ENCODE assay signal across 1 cellular context in the genomic region with DNA sequence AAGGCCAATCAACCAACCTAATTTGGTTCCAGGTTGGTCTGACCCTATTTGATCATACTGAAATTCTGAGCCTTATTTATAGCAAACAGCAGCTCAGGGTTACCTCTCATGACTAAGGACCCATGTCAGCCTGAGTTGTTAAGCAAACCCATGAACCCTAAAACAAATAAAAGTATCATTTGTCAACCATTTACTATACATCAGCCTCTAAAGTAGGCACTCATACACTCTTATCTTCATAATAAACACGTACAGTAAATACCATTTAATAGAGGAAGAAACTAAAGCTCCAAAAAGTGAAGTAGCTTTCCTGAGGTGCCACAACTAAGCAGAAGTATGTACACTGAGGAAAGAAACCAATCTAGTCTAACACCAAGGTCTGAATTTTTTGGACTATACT.
A peak's percentile ranks its signal among the peaks of the same experiment; 100 is the strongest.
TF ChIP-seq lines count a peak whose summit lies in the region.

No MANE protein-coding gene starts in this region.

TF ChIP-seq in HepG2, 621 proteins besides CTCF, POLR2A, EP300 and RAD21:
- no peak for TF ChIP-seq KDM3A (CRISPR knock-in tag; IDR thresholded peaks at IDR 0.05; ENCODE audit: low read depth)
- TF ChIP-seq, protein P1, sequence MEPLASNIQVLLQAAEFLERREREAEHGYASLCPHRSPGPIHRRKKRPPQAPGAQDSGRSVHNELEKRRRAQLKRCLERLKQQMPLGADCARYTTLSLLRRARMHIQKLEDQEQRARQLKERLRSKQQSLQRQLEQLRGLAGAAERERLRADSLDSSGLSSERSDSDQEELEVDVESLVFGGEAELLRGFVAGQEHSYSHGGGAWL (CRISPR knock-in tag; IDR thresholded peaks at IDR 0.05) = no peak
- TF ChIP-seq, protein P2, sequence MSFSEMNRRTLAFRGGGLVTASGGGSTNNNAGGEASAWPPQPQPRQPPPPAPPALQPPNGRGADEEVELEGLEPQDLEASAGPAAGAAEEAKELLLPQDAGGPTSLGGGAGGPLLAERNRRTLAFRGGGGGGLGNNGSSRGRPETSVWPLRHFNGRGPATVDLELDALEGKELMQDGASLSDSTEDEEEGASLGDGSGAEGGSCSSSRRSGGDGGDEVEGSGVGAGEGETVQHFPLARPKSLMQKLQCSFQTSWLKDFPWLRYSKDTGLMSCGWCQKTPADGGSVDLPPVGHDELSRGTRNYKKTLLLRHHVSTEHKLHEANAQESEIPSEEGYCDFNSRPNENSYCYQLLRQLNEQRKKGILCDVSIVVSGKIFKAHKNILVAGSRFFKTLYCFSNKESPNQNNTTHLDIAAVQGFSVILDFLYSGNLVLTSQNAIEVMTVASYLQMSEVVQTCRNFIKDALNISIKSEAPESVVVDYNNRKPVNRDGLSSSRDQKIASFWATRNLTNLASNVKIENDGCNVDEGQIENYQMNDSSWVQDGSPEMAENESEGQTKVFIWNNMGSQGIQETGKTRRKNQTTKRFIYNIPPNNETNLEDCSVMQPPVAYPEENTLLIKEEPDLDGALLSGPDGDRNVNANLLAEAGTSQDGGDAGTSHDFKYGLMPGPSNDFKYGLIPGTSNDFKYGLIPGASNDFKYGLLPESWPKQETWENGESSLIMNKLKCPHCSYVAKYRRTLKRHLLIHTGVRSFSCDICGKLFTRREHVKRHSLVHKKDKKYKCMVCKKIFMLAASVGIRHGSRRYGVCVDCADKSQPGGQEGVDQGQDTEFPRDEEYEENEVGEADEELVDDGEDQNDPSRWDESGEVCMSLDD (CRISPR knock-in tag; IDR thresholded peaks at IDR 0.05; ENCODE audit: borderline replicate concordance) = peak; percentile 23; the same call in 1 of the 2 replicates
- no peak for TF ChIP-seq FOXP1 (IDR thresholded peaks at IDR 0.05)
- peak; percentile 42; the same call in 1 of the 2 replicates for TF ChIP-seq FOXP1 (CRISPR knock-in tag; IDR thresholded peaks at IDR 0.05)
